ENCODE assay signal across 7 cellular contexts in genomic region chr10:119668461-119668860, GRCh38. TPM values are rescaled to one million over a fixed set of nuclear protein-coding genes. Genes with fewer than 3 reads are reported as not detected.
DNase-seq lines count a peak whose midpoint lies in the region; ATAC-seq and TF ChIP-seq lines count a peak whose summit lies in the region.

No MANE protein-coding gene starts in this region.

- no TSS peak for BruUV-seq in IMR-90 (replicated peaks; lab: Mats Ljungman, UMichigan)

- H2BK20ac ChIP-seq in IMR-90 (ENCODE audit: low read depth, low read length), result peak overlapping the region; percentile 22

- no peak overlapping the region for H4K5ac ChIP-seq in IMR-90 (ENCODE audit: low read depth, low read length)

- H3K36me3 Mint-ChIP-seq in brain, result peaks cover 24% of the 10 kb centered on the region
- peaks cover 43% of the 10 kb centered on the region for H3K36me3 Mint-ChIP-seq in stimulated activated effector memory CD8-positive, alpha-beta T cell treated with anti-CD3 and anti-CD28 coated beads, Interleukin-12 subunit alpha, Interleukin-12 subunit beta, amount 100 ng/mL, for 72 hours

- H2BK5ac ChIP-seq in IMR-90 (ENCODE audit: low read depth, low read length, poor library complexity, severe bottlenecking) (peak overlapping the region; percentile 95), mesenchymal stem cell (ENCODE audit: low read depth, low read length, poor library complexity, severe bottlenecking) (no peak overlapping the region)

- peaks cover 3% of the 10 kb centered on the region for H3K27me3 Mint-ChIP-seq in brain

- no peak for TF ChIP-seq RAD21 in IMR-90 (IDR thresholded peaks at IDR 0.05; ENCODE audit: low read length)

- peak overlapping the region in 1 of 5 experiments; percentile 11 for H3K4me3 Mint-ChIP-seq in brain
- H3K4me3 Mint-ChIP-seq in stimulated activated effector memory CD8-positive, alpha-beta T cell treated with anti-CD3 and anti-CD28 coated beads, Interleukin-12 subunit alpha, Interleukin-12 subunit beta, amount 100 ng/mL, for 72 hours, result no peak overlapping the region

- TF ChIP-seq CTCF in IMR-90 (conservative IDR thresholded peaks at IDR 0.05; ENCODE audit: low read depth, low read length) (no peak), brain (conservative IDR thresholded peaks at IDR 0.05) (no peak)

- H2AK5ac ChIP-seq in IMR-90 (ENCODE audit: low read depth, low read length), result peak overlapping the region; percentile 97
- H2AK5ac ChIP-seq in mesenchymal stem cell (ENCODE audit: low read length, severe bottlenecking), result peak overlapping the region; percentile 51

- H3K36me3 ChIP-seq in IMR-90 (ENCODE audit: control insufficient read depth, insufficient read depth, low read length) (peaks cover 33% of the 10 kb centered on the region), mesenchymal stem cell (ENCODE audit: control insufficient read depth in 1 of 2, insufficient read depth in 2 of 2, low read depth in 1 of 2, low read length in 2 of 2) (peaks cover 35 to 36% of the 10 kb centered on the region in 2 experiments), subcutaneous abdominal adipose tissue (ENCODE audit: control insufficient read depth in 5 of 5, insufficient read depth in 5 of 5, low read length in 5 of 5) (peaks cover under 1 to 48% (median 39%) of the 10 kb centered on the region in 5 donors)

- POLR2A ChIA-PET in IMR-90 (lab: Charles Lee; ENCODE audit: unreplicated experiment), result no interaction called here

- H2AFZ ChIP-seq in IMR-90 (replicated peaks; ENCODE audit: low read length, poor library complexity) (no peak overlapping the region), mesenchymal stem cell (ENCODE audit: low read depth, low read length) (no peak overlapping the region)

- no peaks in the 10 kb centered on the region for H3K9me3 ChIP-seq in IMR-90 (ENCODE audit: control insufficient read depth, insufficient read depth, low read length)
- H3K9me3 ChIP-seq in mesenchymal stem cell (ENCODE audit: control insufficient read depth, low read length), result no peaks in the 10 kb centered on the region
- no peaks in the 10 kb centered on the region for H3K9me3 ChIP-seq in subcutaneous abdominal adipose tissue (ENCODE audit: control insufficient read depth in 5 of 5, low read length in 5 of 5)

- peaks cover 47% of the 10 kb centered on the region for H3K4me1 Mint-ChIP-seq in brain
- H3K4me1 Mint-ChIP-seq in stimulated activated effector memory CD8-positive, alpha-beta T cell treated with anti-CD3 and anti-CD28 coated beads, Interleukin-12 subunit alpha, Interleukin-12 subunit beta, amount 100 ng/mL, for 72 hours, result peaks cover 33% of the 10 kb centered on the region

- H4K91ac ChIP-seq in IMR-90 (ENCODE audit: insufficient read depth, low read depth, low read length) (peak overlapping the region; percentile 77), mesenchymal stem cell (ENCODE audit: low read length) (no peak overlapping the region)

- DNase-seq in IMR-90, result no peak
- no peak for DNase-seq in mesenchymal stem cell
- DNase-seq in NCI-H2029 treated with DMSO at 0.1 percent for 48 hours (lab: John Stamatoyannopoulos, UW), result no peak
- no peak for DNase-seq in NCI-H510A (lab: John Stamatoyannopoulos, UW)
- no peak for DNase-seq in stimulated activated effector memory CD8-positive, alpha-beta T cell treated with anti-CD3 and anti-CD28 coated beads, Interleukin-12 subunit alpha, Interleukin-12 subunit beta, amount 100 ng/mL, for 72 hours (ENCODE audit: low spot score in 2 of 2)

- H3K4me3 ChIP-seq in IMR-90 (ENCODE audit: insufficient read depth, low read depth, low read length), result no peak overlapping the region
- H3K4me3 ChIP-seq in mesenchymal stem cell (ENCODE audit: insufficient read depth in 1 of 2, low read depth in 1 of 2, low read length in 2 of 2), result peak overlapping the region in 1 of 2 experiments; percentile 22
- H3K4me3 ChIP-seq in subcutaneous abdominal adipose tissue (ENCODE audit: low read depth in 1 of 5, low read length in 5 of 5), result no peak overlapping the region

- in situ Hi-C loops in IMR-90 (cut with MboI; ENCODE audit: low sequenced_read_pairs), result no loop called here

- dilution Hi-C loops in IMR-90 (cut with HindIII; ENCODE audit: low sequenced_read_pairs, unreplicated experiment), result no loop called here

- H2BK120ac ChIP-seq in IMR-90 (ENCODE audit: low read depth, low read length) (peak overlapping the region; percentile 49), mesenchymal stem cell (ENCODE audit: low read depth, low read length) (no peak overlapping the region)

- CTCF ChIA-PET in IMR-90 (lab: Yijun Ruan, JAX), result no interaction called here

- H3K4me1 ChIP-seq in IMR-90 (ENCODE audit: control insufficient read depth, insufficient read depth, low read length), result peaks cover 38% of the 10 kb centered on the region
- peaks cover 61% of the 10 kb centered on the region for H3K4me1 ChIP-seq in mesenchymal stem cell (ENCODE audit: control insufficient read depth, insufficient read depth, low read depth, low read length)
- H3K4me1 ChIP-seq in subcutaneous abdominal adipose tissue (ENCODE audit: control insufficient read depth in 5 of 5, insufficient read depth in 5 of 5, low read length in 5 of 5), result peaks cover 20 to 60% (median 57%) of the 10 kb centered on the region in 5 donors

- peak overlapping the region; percentile 8 to 79 (median 28) for H3K27ac Mint-ChIP-seq in brain
- H3K27ac Mint-ChIP-seq in stimulated activated effector memory CD8-positive, alpha-beta T cell treated with anti-CD3 and anti-CD28 coated beads, Interleukin-12 subunit alpha, Interleukin-12 subunit beta, amount 100 ng/mL, for 72 hours, result no peak overlapping the region

- intact Hi-C loops in IMR-90 (cut with micrococcal nuclease), result no loop called here

- peak overlapping the region; percentile 17; the same call in 1 of the 2 replicates for H3K56ac ChIP-seq in IMR-90 (ENCODE audit: extremely low read depth, insufficient read depth, low read length)

- no peaks in the 10 kb centered on the region for H3K9me3 Mint-ChIP-seq in brain
- H3K9me3 Mint-ChIP-seq in stimulated activated effector memory CD8-positive, alpha-beta T cell treated with anti-CD3 and anti-CD28 coated beads, Interleukin-12 subunit alpha, Interleukin-12 subunit beta, amount 100 ng/mL, for 72 hours, result no peaks in the 10 kb centered on the region

- H3K27ac ChIP-seq in IMR-90 (ENCODE audit: insufficient read depth, low read length) (peak overlapping the region; percentile 83), mesenchymal stem cell (ENCODE audit: low read length, poor library complexity, severe bottlenecking) (peak overlapping the region; percentile 82), subcutaneous abdominal adipose tissue (ENCODE audit: low read depth, low read length) (peak overlapping the region; percentile 83)

- H3K27me3 ChIP-seq in IMR-90 (ENCODE audit: control insufficient read depth, insufficient read depth, low read length) (no peaks in the 10 kb centered on the region), mesenchymal stem cell (ENCODE audit: control insufficient read depth in 1 of 2, insufficient read depth in 1 of 2, low read length in 2 of 2) (no peaks in the 10 kb centered on the region), subcutaneous abdominal adipose tissue (ENCODE audit: control insufficient read depth in 5 of 5, insufficient read depth in 4 of 5, low read length in 5 of 5) (no peaks in the 10 kb centered on the region)

- no peak for TF ChIP-seq POLR2A in IMR-90 (IDR thresholded peaks at IDR 0.05; ENCODE audit: low read depth, low read length)

- H3K79me1 ChIP-seq in IMR-90 (ENCODE audit: low read depth in 1 of 2, low read length in 2 of 2) (peaks cover 18 to 90% of the 10 kb centered on the region in 2 experiments), mesenchymal stem cell (replicated peaks; ENCODE audit: low read length, poor library complexity, severe bottlenecking) (peaks cover 12% of the 10 kb centered on the region)

- H2BK15ac ChIP-seq in IMR-90 (ENCODE audit: low read depth, low read length), result no peak overlapping the region; the same call in 2 of the 3 replicates
- no peak overlapping the region for H2BK15ac ChIP-seq in mesenchymal stem cell (ENCODE audit: low read depth, poor library complexity, severe bottlenecking)

- H3K18ac ChIP-seq in IMR-90 (ENCODE audit: low read depth, low read length) (no peak overlapping the region), mesenchymal stem cell (ENCODE audit: low read depth in 1 of 2, low read length in 2 of 2) (no peak overlapping the region)

- H3K9ac ChIP-seq in IMR-90 (ENCODE audit: low read depth, low read length) (peak overlapping the region; percentile 13; the same call in 1 of the 2 replicates), mesenchymal stem cell (ENCODE audit: low read length) (peak overlapping the region; percentile 66), subcutaneous abdominal adipose tissue (ENCODE audit: low read length in 5 of 5) (peak overlapping the region in 2 of 5 donors; percentile 9 to 12)

- 94% methylated on average over 4 of the region's 6 CpGs; no CpG with 5 or more reads in 1 of the 2 experiments for WGBS in IMR-90 (ENCODE audit: extremely low coverage in 2 of 2, insufficient read length in 1 of 2), 2 experiments
- WGBS in mesenchymal stem cell, result 80% methylated on average over 6 of the region's 6 CpGs

- H3K9me1 ChIP-seq in IMR-90 (ENCODE audit: insufficient read depth, low read length), result peaks cover 36% of the 10 kb centered on the region

- H4K8ac ChIP-seq in IMR-90 (ENCODE audit: low read depth in 2 of 2, low read length in 2 of 2) (peak overlapping the region; percentile 2 to 61; a peak in 2 of 4 replicates), mesenchymal stem cell (ENCODE audit: low read length) (no peak overlapping the region)

- peaks cover 84% of the 10 kb centered on the region for H4K20me1 ChIP-seq in IMR-90 (ENCODE audit: insufficient read depth, low read length)

- H3K14ac ChIP-seq in IMR-90 (replicated peaks; ENCODE audit: low read depth, low read length) (peak overlapping the region; percentile 79), mesenchymal stem cell (ENCODE audit: low read length in 2 of 2) (no peak overlapping the region)

- H3K4ac ChIP-seq in IMR-90 (ENCODE audit: low read depth, low read length), result peak overlapping the region; percentile 77
- H3K4ac ChIP-seq in mesenchymal stem cell (ENCODE audit: low read depth in 1 of 2, low read length in 2 of 2), result no peak overlapping the region

- no peak for ATAC-seq in IMR-90 (ENCODE audit: low read depth)
- no peak for ATAC-seq in stimulated activated effector memory CD8-positive, alpha-beta T cell treated with anti-CD3 and anti-CD28 coated beads, Interleukin-12 subunit alpha, Interleukin-12 subunit beta, amount 100 ng/mL, for 72 hours

- H2BK12ac ChIP-seq in mesenchymal stem cell (ENCODE audit: low read length in 2 of 2), result peak overlapping the region in 1 of 2 experiments; percentile 15

- no peak overlapping the region for H3K4me2 ChIP-seq in IMR-90 (ENCODE audit: low read depth, low read length)
- H3K4me2 ChIP-seq in mesenchymal stem cell (ENCODE audit: low read length, poor library complexity, severe bottlenecking), result no peak overlapping the region

- peak overlapping the region; percentile 22 for H2AK9ac ChIP-seq in IMR-90 (replicated peaks; ENCODE audit: low read depth, low read length, poor library complexity)

- H3K23ac ChIP-seq in IMR-90 (ENCODE audit: low read depth, low read length) (peak overlapping the region; percentile 51), mesenchymal stem cell (ENCODE audit: low read length in 2 of 2) (no peak overlapping the region)

RNA-seq across cellular contexts. Expression of gene BAG3, which starts 17.3 kb away (rescaled TPM):
- total RNA-seq in IMR-90 (2012; rRNA removed), result 5.4 and 5.8 TPM in 2 replicates
- polyA plus RNA-seq in IMR-90 (2012; rRNA removed), result 38.4 and 42.5 TPM in 2 replicates
- 32.2 and 47.6 TPM in 2 replicates for polyA plus RNA-seq in IMR-90 (2012; cell fraction: cytosol; rRNA removed)
- polyA plus RNA-seq in IMR-90 (2012; cell fraction: nucleus; rRNA removed; ENCODE audit: low replicate concordance), result 21.0 and 35.9 TPM in 2 replicates
- polyA plus RNA-seq in brain (ENCODE audit: insufficient read depth, low read depth, low replicate concordance), result 20.6 TPM
- polyA plus RNA-seq in mesenchymal stem cell (2013, experiment 1 of 2), result 66.0 TPM
- polyA plus RNA-seq in mesenchymal stem cell (2013, experiment 2 of 2), result 65.0 TPM

RNA-seq across cellular contexts. Expression of gene INPP5F, which starts 57.4 kb away (rescaled TPM):
- total RNA-seq in IMR-90 (2012; rRNA removed), result 29.6 and 35.3 TPM in 2 replicates
- polyA plus RNA-seq in IMR-90 (2012; rRNA removed) (16.3 and 19.0 TPM in 2 replicates), brain (ENCODE audit: insufficient read depth, low read depth, low replicate concordance) (14.4 TPM)
- polyA plus RNA-seq in IMR-90 (2012; cell fraction: cytosol; rRNA removed), result 4.7 and 7.0 TPM in 2 replicates
- polyA plus RNA-seq in IMR-90 (2012; cell fraction: nucleus; rRNA removed; ENCODE audit: low replicate concordance), result 3.1 and 20.5 TPM in 2 replicates
- polyA plus RNA-seq in mesenchymal stem cell (2013, experiment 1 of 2), result 24.1 TPM
- polyA plus RNA-seq in mesenchymal stem cell (2013, experiment 2 of 2), result 25.7 TPM
